16 cellular contexts compared by ENCODE assay signal in genomic region chr7:159023746-159024145, GRCh38.
DNase-seq lines count a peak whose midpoint lies in the region; ATAC-seq, FAIRE-seq and TF ChIP-seq lines count a peak whose summit lies in the region.
"Had no signal": no experiment of that assay in that cellular context is flagged by ENCODE, and none has a peak within 500 bp of the region (broad histone marks: within the 10 kb centered on the region; RNA-seq: fewer than 3 reads in every experiment).

No MANE protein-coding gene starts in this region.

- peak overlapping the region; percentile 51; the same call in 1 of the 2 replicates for H4K8ac ChIP-seq in H1 (ENCODE audit: extremely low read depth, insufficient read depth, low read length)

- no peak overlapping the region for H3K4me2 ChIP-seq in DND-41 (ENCODE audit: insufficient read depth, low read length)
- no peak overlapping the region for H3K4me2 ChIP-seq in H1 (ENCODE audit: insufficient read depth in 1 of 2, low read depth in 2 of 2, low read length in 2 of 2)

- no peak overlapping the region for H4K91ac ChIP-seq in H1 (replicated peaks; ENCODE audit: insufficient read length, low read length)

- no peak overlapping the region for H2BK20ac ChIP-seq in H1 (ENCODE audit: low read length)

- H2AK5ac ChIP-seq in H1 (ENCODE audit: low read depth, low read length) = no peak overlapping the region; the same call in 1 of the 2 replicates

- no peak overlapping the region for H4K5ac ChIP-seq in H1 (ENCODE audit: insufficient read length, low read depth, low read length)

- no peak overlapping the region for H2AFZ ChIP-seq in DND-41 (ENCODE audit: low read depth, low read length)
- no peak overlapping the region for H2AFZ ChIP-seq in H1 (ENCODE audit: low read length)

- no peak overlapping the region for H2BK120ac ChIP-seq in H1 (replicated peaks; ENCODE audit: low read depth, low read length)

- FAIRE-seq in H1 (lab: Jason Lieb, UNC) = no peak
- FAIRE-seq: G401.6, H54 had no signal

- H3K9me3 ChIP-seq in DND-41 (ENCODE audit: insufficient read depth, low read length, severe bottlenecking) (peaks cover 10% of the 10 kb centered on the region), H1 (ENCODE audit: insufficient read depth in 2 of 2, low read depth in 1 of 2, low read length in 1 of 2) (no peaks in the 10 kb centered on the region)

- H3K23me2 ChIP-seq in H1 (ENCODE audit: low read depth, low read length) = no peaks in the 10 kb centered on the region

- H3K36me3 ChIP-seq in DND-41 (ENCODE audit: insufficient read depth, low read length) = peaks cover 8% of the 10 kb centered on the region; the same call in 1 of the 2 replicates
- H3K36me3 ChIP-seq in H1 (ENCODE audit: control insufficient read depth in 2 of 4, insufficient read depth in 4 of 4, low read length in 3 of 4) = no peaks in the 10 kb centered on the region

- H3K9ac ChIP-seq in DND-41 (ENCODE audit: low read depth, low read length) = no peak overlapping the region
- H3K9ac ChIP-seq in H1 (replicated peaks in 1 of 4; ENCODE audit: extremely low read depth in 1 of 4, low read depth in 3 of 4, low read length in 3 of 4) = no peak overlapping the region

- H3K27me3 ChIP-seq in DND-41 (ENCODE audit: insufficient read depth, low read length, poor library complexity) (no peaks in the 10 kb centered on the region), H1 (replicated peaks in 1 of 4; ENCODE audit: control insufficient read depth in 3 of 4, extremely low read depth in 1 of 4, insufficient read depth in 3 of 4, low read length in 3 of 4) (no peaks in the 10 kb centered on the region)

- H3K56ac ChIP-seq in H1 (replicated peaks; ENCODE audit: insufficient read length, low read depth, low read length) = no peak overlapping the region

- H3K18ac ChIP-seq in H1 (ENCODE audit: extremely low read depth, low read length) = no peak overlapping the region

- no peak overlapping the region for H3K14ac ChIP-seq in H1 (ENCODE audit: insufficient read length)

- no peak overlapping the region for H3K4ac ChIP-seq in H1 (replicated peaks; ENCODE audit: insufficient read length, low read depth, low read length)

- H3K4me3 ChIP-seq in DND-41 (ENCODE audit: low read depth in 1 of 2, low read length in 2 of 2) = no peak overlapping the region
- H3K4me3 ChIP-seq in H1 (ENCODE audit: extremely low read depth in 1 of 4, insufficient read depth in 2 of 4, low read depth in 3 of 4, low read length in 4 of 4) = no peak overlapping the region

- TF ChIP-seq POLR2A in H1 (IDR thresholded peaks at IDR 0.05; ENCODE audit: control extremely low read depth in 1 of 2, low read depth in 2 of 2, low read length in 2 of 2) = no peak

- H3K79me2 ChIP-seq in DND-41 (ENCODE audit: insufficient read depth, low read length) (no peaks in the 10 kb centered on the region), H1 (ENCODE audit: control insufficient read depth in 1 of 2, insufficient read depth in 2 of 2, low read length in 2 of 2) (no peaks in the 10 kb centered on the region)

- intact Hi-C loops in sciatic nerve (cut with DNase I) = no loop called here

- CTCF ChIA-PET in H1 (lab: Charles Lee; ENCODE audit: partially characterized antibody) = interaction anchor here (1.0 to 1.5 kb wide), 2 partner anchors 9 to 46 kb away, joined by 3 to 5 read pairs; no protein-coding TSS in a partner anchor

- H3K27ac ChIP-seq in DND-41 (ENCODE audit: low read length) (peak overlapping the region; percentile 24; the same call in 1 of the 2 replicates), H1 (ENCODE audit: low read depth, low read length) (no peak overlapping the region)

- H3K4me1 ChIP-seq in DND-41 (ENCODE audit: insufficient read depth, low read length) (peaks cover 30% of the 10 kb centered on the region), H1 (replicated peaks in 1 of 4; ENCODE audit: control insufficient read depth in 3 of 4, insufficient read depth in 4 of 4, low read length in 3 of 4) (peaks cover 0 to 10% (median 5%) of the 10 kb centered on the region in 4 experiments; a peak in 4 of 7 replicates)

- 76% methylated on average over 8 of the region's 12 CpGs; no CpG with 5 or more reads in 1 of the 2 experiments for WGBS in H1 (ENCODE audit: extremely low coverage in 1 of 2, insufficient coverage in 1 of 2, insufficient read length in 1 of 2, insufficient replicate concordance in 2 of 2, low coverage in 1 of 2, low lambda C conversion rate in 2 of 2, missing lambda C conversion rate in 1 of 2), 2 experiments

- H2BK5ac ChIP-seq in H1 (ENCODE audit: low read depth, low read length) = no peak overlapping the region

- 0 out of 2 replicates have a peak, but pooled peaks cover 2% of the 10 kb centered on the region for H3K79me1 ChIP-seq in H1 (ENCODE audit: low read depth, low read length)

- H3K23ac ChIP-seq in H1 (ENCODE audit: insufficient read length) = no peak overlapping the region

- H2BK15ac ChIP-seq in H1 (ENCODE audit: low read length) = no peak overlapping the region

- no peak for TF ChIP-seq RAD21 in H1 (IDR thresholded peaks at IDR 0.05 in 1 of 2, conservative IDR thresholded peaks at IDR 0.05 in 1 of 2; ENCODE audit: low read depth in 2 of 2, low read length in 2 of 2)

- no peak for TF ChIP-seq CTCF in DND-41 (IDR thresholded peaks at IDR 0.05; ENCODE audit: borderline replicate concordance, extremely low read depth, low read length, poor library complexity, severe bottlenecking)
- no peak for TF ChIP-seq CTCF in H1 (IDR thresholded peaks at IDR 0.05; ENCODE audit: control extremely low read depth in 1 of 3, insufficient read depth in 1 of 3, low read depth in 1 of 3, low read length in 3 of 3)

- peak; percentile 33 for DNase-seq in activated effector memory CD4-positive, alpha-beta T cell treated with anti-CD3 and anti-CD28 coated beads, Interleukin-2, amount 50 U/mL, for 16 hours
- DNase-seq in activated effector memory CD4-positive, alpha-beta T cell treated with Interleukin-2 at 50 U/mL for 16 hours = no peak
- DNase-seq in DND-41 (no peak), H1 (ENCODE audit: low read depth in 1 of 2, low spot score in 2 of 2) (no peak), sciatic nerve (ENCODE audit: low spot score) (peak; percentile 13), NCI-H226 (no peak), NOMO-1 (lab: John Stamatoyannopoulos, UW; ENCODE audit: unreplicated experiment in 2 of 2) (no peak)
- DNase-seq: 8988T, Karpas-422, NCI-H1417 treated with DMSO at 0.1 percent for 48 hours, NCI-H1930, NCI-H526 had no signal

- peak overlapping the region; percentile 17; the same call in 1 of the 2 replicates for H2BK12ac ChIP-seq in H1 (ENCODE audit: low read depth, low read length)

- TF ChIP-seq EP300 in H1 (IDR thresholded peaks at IDR 0.05; ENCODE audit: borderline replicate concordance in 1 of 2, low read depth in 2 of 2, low read length in 2 of 2) = no peak

- ATAC-seq in DND-41 (ENCODE audit: insufficient read depth, low read depth) (no peak), sciatic nerve (no peak), HG03432 (IDR thresholded peaks at IDR 0.05; ENCODE audit: unreplicated experiment) (no peak)
- ATAC-seq: Panc1 had no signal

- POLR2A ChIA-PET in H1 (lab: Charles Lee; ENCODE audit: partially characterized antibody) = no interaction called here

- no peaks in the 10 kb centered on the region for H4K20me1 ChIP-seq in DND-41 (ENCODE audit: insufficient read depth, low read length)
- no peaks in the 10 kb centered on the region for H4K20me1 ChIP-seq in H1 (replicated peaks in 1 of 2; ENCODE audit: control insufficient read depth in 1 of 2, insufficient read depth in 2 of 2, low read length in 2 of 2)

TF ChIP-seq in H1, 55 proteins besides CTCF, POLR2A, EP300 and RAD21 (continues in another document):
- TF ChIP-seq TAF7 (optimal IDR thresholded peaks at IDR 0.05; ENCODE audit: borderline replicate concordance, low read depth, low read length) = no peak

Comparison
In these comparisons a context has a peak if more than half of its experiments do, and no peak if none do; other contexts are left out.
1. DNase-seq: peak in activated effector memory CD4-positive, alpha-beta T cell treated with anti-CD3 and anti-CD28 coated beads, Interleukin-2, amount 50 U/mL, for 16 hours (single experiment) and sciatic nerve (single experiment); none in activated effector memory CD4-positive, alpha-beta T cell treated with Interleukin-2 at 50 U/mL for 16 hours (single experiment), DND-41 (single experiment), H1 (0 of 2), NCI-H226 (single experiment) and NOMO-1 (0 of 2).